14 cellular contexts compared by ENCODE assay signal in genomic region chr6:30568245-30568644, GRCh38. TPM values are rescaled to one million over a fixed set of nuclear protein-coding genes. Genes with fewer than 3 reads are reported as not detected.
DNase-seq lines count a peak whose midpoint lies in the region; ATAC-seq and TF ChIP-seq lines count a peak whose summit lies in the region.
"Had no signal": no experiment of that assay in that cellular context is flagged by ENCODE, and none has a peak within 500 bp of the region (broad histone marks: within the 10 kb centered on the region; RNA-seq: fewer than 3 reads in every experiment).

No MANE protein-coding gene starts in this region.

- H3K4me3 ChIP-seq in naive thymus-derived CD4-positive, alpha-beta T cell (ENCODE audit: low read length): no peak overlapping the region
- H3K4me3 ChIP-seq in psoas muscle: no peak overlapping the region

- no peak for ATAC-seq in naive thymus-derived CD4-positive, alpha-beta T cell
- peak; percentile 59 for ATAC-seq in stimulated activated naive CD8-positive, alpha-beta T cell treated with anti-CD3 and anti-CD28 coated beads, Interleukin-15, Interleukin-2, amounts not matched to agents 100 U/mL and 50 U/mL, for 24 hours
- ATAC-seq in sciatic nerve (no peak), psoas muscle (no peak)
- ATAC-seq: T-cell had no signal

- H3K36me3 Mint-ChIP-seq in activated naive CD4-positive, alpha-beta T cell treated with anti-CD3 and anti-CD28 coated beads for 36 hours (ENCODE audit: low read depth): peaks cover 21% of the 10 kb centered on the region
- peaks cover 9% of the 10 kb centered on the region for H3K36me3 Mint-ChIP-seq in activated naive CD4-positive, alpha-beta T cell treated with anti-CD3 and anti-CD28 coated beads, Interleukin-2, amount 10 ng/mL, durations not matched to agents 7 days and 5 days
- peaks cover under 1 to 9% (median 2%) of the 10 kb centered on the region in 5 donors for H3K36me3 Mint-ChIP-seq in naive thymus-derived CD4-positive, alpha-beta T cell

- H3K36me3 ChIP-seq in naive thymus-derived CD4-positive, alpha-beta T cell (ENCODE audit: control insufficient read depth in 2 of 3, insufficient read depth in 3 of 3, low read length in 3 of 3): peaks cover 0 to 5% (median 0%) of the 10 kb centered on the region in 3 experiments
- H3K36me3 ChIP-seq in psoas muscle (ENCODE audit: insufficient read depth in 1 of 2, low read depth in 1 of 2): peaks cover under 1 to 8% of the 10 kb centered on the region in 2 donors

- CTCF ChIA-PET in activated naive CD4-positive, alpha-beta T cell treated with anti-CD3 and anti-CD28 coated beads for 36 hours (lab: Charles Lee): no interaction called here
- CTCF ChIA-PET in activated naive CD4-positive, alpha-beta T cell treated with anti-CD3 and anti-CD28 coated beads, Interleukin-2, amount 10 ng/mL, durations not matched to agents 7 days and 5 days (lab: Charles Lee): no interaction called here
- CTCF ChIA-PET in naive thymus-derived CD4-positive, alpha-beta T cell (lab: Charles Lee): interaction anchor here (0.7 kb wide), 1 partner anchor 23 kb away, joined by 3 read pairs; no protein-coding TSS in a partner anchor

- DNase-seq in activated naive CD4-positive, alpha-beta T cell treated with anti-CD3 and anti-CD28 coated beads for 36 hours: peak; percentile 75
- no peak for DNase-seq in activated naive CD4-positive, alpha-beta T cell treated with anti-CD3 and anti-CD28 coated beads, Interleukin-2, amount 10 ng/mL, durations not matched to agents 7 days and 5 days
- peak; percentile 37 to 53 for DNase-seq in activated CD4-positive, alpha-beta T cell treated with anti-CD3 and anti-CD28 coated beads, Interleukin-2, amount 50 U/mL, for 48 hours
- no peak for DNase-seq in naive thymus-derived CD4-positive, alpha-beta T cell
- DNase-seq in stimulated activated naive CD8-positive, alpha-beta T cell treated with anti-CD3 and anti-CD28 coated beads, Interleukin-15, Interleukin-2, amounts not matched to agents 100 U/mL and 50 U/mL, for 24 hours: peak; percentile 44
- no peak for DNase-seq in sciatic nerve (ENCODE audit: low spot score)
- DNase-seq in NCI-H1092 (lab: John Stamatoyannopoulos, UW): no peak
- no peak for DNase-seq in psoas muscle
- DNase-seq: EL, foreskin melanocyte, NCI-H446 treated with DMSO at 0.1 percent for 48 hours had no signal

- H3K4me1 ChIP-seq in naive thymus-derived CD4-positive, alpha-beta T cell (ENCODE audit: control insufficient read depth in 2 of 2, insufficient read depth in 2 of 2, low read length in 2 of 2): peaks cover 23 to 29% of the 10 kb centered on the region in 2 donors
- peaks cover 25% of the 10 kb centered on the region for H3K4me1 ChIP-seq in psoas muscle

- H3K9me3 ChIP-seq in naive thymus-derived CD4-positive, alpha-beta T cell (ENCODE audit: control insufficient read depth in 2 of 3, low read length in 3 of 3): no peaks in the 10 kb centered on the region
- no peaks in the 10 kb centered on the region for H3K9me3 ChIP-seq in psoas muscle

- H3K4me1 Mint-ChIP-seq in activated naive CD4-positive, alpha-beta T cell treated with anti-CD3 and anti-CD28 coated beads for 36 hours (ENCODE audit: low read depth): peaks cover 57% of the 10 kb centered on the region
- H3K4me1 Mint-ChIP-seq in activated naive CD4-positive, alpha-beta T cell treated with anti-CD3 and anti-CD28 coated beads, Interleukin-2, amount 10 ng/mL, durations not matched to agents 7 days and 5 days: peaks cover 41% of the 10 kb centered on the region
- H3K4me1 Mint-ChIP-seq in naive thymus-derived CD4-positive, alpha-beta T cell: peaks cover 41 to 59% (median 52%) of the 10 kb centered on the region in 7 donors

- intact Hi-C loops in activated naive CD4-positive, alpha-beta T cell treated with anti-CD3 and anti-CD28 coated beads for 36 hours (cut with micrococcal nuclease): no loop called here
- intact Hi-C loops in naive thymus-derived CD4-positive, alpha-beta T cell (cut with micrococcal nuclease): no loop called here
- intact Hi-C loops in sciatic nerve (cut with DNase I) (no loop called here), psoas muscle (cut with DNase I) (no loop called here)

- no peak for TF ChIP-seq CTCF in psoas muscle (IDR thresholded peaks at IDR 0.05)

- no peaks in the 10 kb centered on the region for H3K27me3 ChIP-seq in naive thymus-derived CD4-positive, alpha-beta T cell (ENCODE audit: control insufficient read depth in 2 of 2, insufficient read depth in 2 of 2, low read length in 2 of 2)
- no peaks in the 10 kb centered on the region for H3K27me3 ChIP-seq in psoas muscle (ENCODE audit: insufficient read depth in 3 of 3, low read length in 2 of 3)

- H3K4me3 Mint-ChIP-seq in activated naive CD4-positive, alpha-beta T cell treated with anti-CD3 and anti-CD28 coated beads for 36 hours: no peak overlapping the region
- no peak overlapping the region for H3K4me3 Mint-ChIP-seq in activated naive CD4-positive, alpha-beta T cell treated with anti-CD3 and anti-CD28 coated beads, Interleukin-2, amount 10 ng/mL, durations not matched to agents 7 days and 5 days
- peak overlapping the region in 2 of 10 donors; percentile 21 to 34 for H3K4me3 Mint-ChIP-seq in naive thymus-derived CD4-positive, alpha-beta T cell
- H3K4me3 Mint-ChIP-seq: B cell, T-cell had no signal

- POLR2A ChIA-PET in naive thymus-derived CD4-positive, alpha-beta T cell (lab: Charles Lee): interaction anchor here (1.0 to 3.7 kb wide), 2 partner anchors 15 to 46 kb away, joined by 3 to 59 read pairs; no protein-coding TSS in a partner anchor

- H3K9me3 Mint-ChIP-seq in activated naive CD4-positive, alpha-beta T cell treated with anti-CD3 and anti-CD28 coated beads for 36 hours: no peaks in the 10 kb centered on the region
- H3K9me3 Mint-ChIP-seq in activated naive CD4-positive, alpha-beta T cell treated with anti-CD3 and anti-CD28 coated beads, Interleukin-2, amount 10 ng/mL, durations not matched to agents 7 days and 5 days: no peaks in the 10 kb centered on the region
- H3K9me3 Mint-ChIP-seq in naive thymus-derived CD4-positive, alpha-beta T cell: peaks cover 0 to 5% (median 0%) of the 10 kb centered on the region in 11 donors
- H3K9me3 Mint-ChIP-seq: immature natural killer cell, T-cell had no signal

- no peaks in the 10 kb centered on the region for H3K27me3 Mint-ChIP-seq in activated naive CD4-positive, alpha-beta T cell treated with anti-CD3 and anti-CD28 coated beads for 36 hours (ENCODE audit: low read depth)
- H3K27me3 Mint-ChIP-seq in activated naive CD4-positive, alpha-beta T cell treated with anti-CD3 and anti-CD28 coated beads, Interleukin-2, amount 10 ng/mL, durations not matched to agents 7 days and 5 days: peaks cover 13% of the 10 kb centered on the region
- peaks cover 0 to 4% (median 0%) of the 10 kb centered on the region in 5 donors for H3K27me3 Mint-ChIP-seq in naive thymus-derived CD4-positive, alpha-beta T cell
- H3K27me3 Mint-ChIP-seq: B cell, T-cell had no signal

- H3K27ac ChIP-seq in naive thymus-derived CD4-positive, alpha-beta T cell (ENCODE audit: low read depth, low read length): no peak overlapping the region
- H3K27ac ChIP-seq in psoas muscle: no peak overlapping the region

- WGBS in psoas muscle, 3 donors: 64 to 88% (median 76%) methylated on average over 3 of the region's 3 CpGs

- H3K27ac Mint-ChIP-seq in activated naive CD4-positive, alpha-beta T cell treated with anti-CD3 and anti-CD28 coated beads for 36 hours: peak overlapping the region; percentile 17
- H3K27ac Mint-ChIP-seq in activated naive CD4-positive, alpha-beta T cell treated with anti-CD3 and anti-CD28 coated beads, Interleukin-2, amount 10 ng/mL, durations not matched to agents 7 days and 5 days: no peak overlapping the region
- peak overlapping the region in 5 of 9 donors; percentile 44 to 76 (median 69) for H3K27ac Mint-ChIP-seq in naive thymus-derived CD4-positive, alpha-beta T cell
- H3K27ac Mint-ChIP-seq: B cell, T-cell had no signal

RNA-seq across cellular contexts. Expression of gene ABCF1, which starts 3.0 kb away (rescaled TPM):
- total RNA-seq in activated naive CD4-positive, alpha-beta T cell treated with anti-CD3 and anti-CD28 coated beads for 36 hours: 10 to 100 TPM; 79.5 to 82.7 TPM
- total RNA-seq in naive thymus-derived CD4-positive, alpha-beta T cell: 100 to 1,000 TPM in 1 of 5 experiments, 10 to 100 TPM in 4; 65.1 to 116 (median 86.6) TPM
- polyA plus RNA-seq in naive thymus-derived CD4-positive, alpha-beta T cell: 10 to 100 TPM; 25.2 to 45.5 TPM
- total RNA-seq in sciatic nerve (39.1 TPM), psoas muscle (100 to 1,000 TPM in 1 of 4 donors, 10 to 100 TPM in 3; 64.2 to 108 (median 95.5) TPM)
- 100 to 1,000 TPM in 2 of 3 donors, 10 to 100 TPM in 1; 53.8 to 119 (median 108) TPM for polyA plus RNA-seq in psoas muscle

RNA-seq across cellular contexts. Expression of gene PRR3, which starts 11.2 kb away (rescaled TPM):
- 10 to 100 TPM; 21.7 to 22.0 TPM for total RNA-seq in activated naive CD4-positive, alpha-beta T cell treated with anti-CD3 and anti-CD28 coated beads for 36 hours
- total RNA-seq in naive thymus-derived CD4-positive, alpha-beta T cell: 10 to 100 TPM; 14.1 to 29.4 (median 23.3) TPM
- 10 to 100 TPM; 11.1 to 14.4 TPM for polyA plus RNA-seq in naive thymus-derived CD4-positive, alpha-beta T cell
- 10.9 TPM for total RNA-seq in sciatic nerve
- 1 to 10 TPM; 1.5 to 3.5 (median 1.8) TPM for total RNA-seq in psoas muscle
- polyA plus RNA-seq in psoas muscle: 1 to 10 TPM; 2.3 to 5.1 (median 3.5) TPM

RNA-seq across cellular contexts. Expression of gene GNL1, which starts 12.0 kb away (rescaled TPM):
- 10 to 100 TPM; 78.2 to 82.1 TPM for total RNA-seq in activated naive CD4-positive, alpha-beta T cell treated with anti-CD3 and anti-CD28 coated beads for 36 hours
- total RNA-seq in naive thymus-derived CD4-positive, alpha-beta T cell: 100 to 1,000 TPM in 2 of 5 experiments, 10 to 100 TPM in 3; 56.0 to 190 (median 73.1) TPM
- polyA plus RNA-seq in naive thymus-derived CD4-positive, alpha-beta T cell: 10 to 100 TPM; 27.7 to 29.6 TPM
- 63.3 TPM for total RNA-seq in sciatic nerve
- 10 to 100 TPM; 20.1 to 26.3 (median 24.2) TPM for total RNA-seq in psoas muscle
- polyA plus RNA-seq in psoas muscle: 10 to 100 TPM; 14.2 to 32.3 (median 30.8) TPM

RNA-seq across cellular contexts. Expression of gene PPP1R10, which starts 48.8 kb away (rescaled TPM):
- total RNA-seq in activated naive CD4-positive, alpha-beta T cell treated with anti-CD3 and anti-CD28 coated beads for 36 hours: 10 to 100 TPM; 47.1 to 49.1 TPM
- total RNA-seq in naive thymus-derived CD4-positive, alpha-beta T cell: 100 to 1,000 TPM; 108 to 286 (median 146) TPM
- polyA plus RNA-seq in naive thymus-derived CD4-positive, alpha-beta T cell: 10 to 100 TPM; 21.6 to 23.6 TPM
- 76.9 TPM for total RNA-seq in sciatic nerve
- 10 to 100 TPM; 27.1 to 42.5 (median 31.6) TPM for total RNA-seq in psoas muscle
- 10 to 100 TPM in 2 of 3 donors, 1 to 10 TPM in 1; 5.5 to 23.2 (median 10.1) TPM for polyA plus RNA-seq in psoas muscle

RNA-seq across cellular contexts. Expression of gene MRPS18B, which starts 49.4 kb away (rescaled TPM):
- total RNA-seq in activated naive CD4-positive, alpha-beta T cell treated with anti-CD3 and anti-CD28 coated beads for 36 hours: 100 to 1,000 TPM; 118 to 120 TPM
- 10 to 100 TPM; 20.4 to 51.2 (median 47.7) TPM for total RNA-seq in naive thymus-derived CD4-positive, alpha-beta T cell
- polyA plus RNA-seq in naive thymus-derived CD4-positive, alpha-beta T cell: 100 to 1,000 TPM; 145 to 169 TPM
- total RNA-seq in sciatic nerve (33.7 TPM), psoas muscle (100 to 1,000 TPM; 109 to 184 (median 152) TPM)
- polyA plus RNA-seq in psoas muscle: 100 to 1,000 TPM; 241 to 303 (median 242) TPM

Comparison
In these comparisons a context has a peak if more than half of its experiments do, and no peak if none do; other contexts are left out.
1. DNase-seq: peak in activated naive CD4-positive, alpha-beta T cell treated with anti-CD3 and anti-CD28 coated beads for 36 hours (single experiment), activated CD4-positive, alpha-beta T cell treated with anti-CD3 and anti-CD28 coated beads, Interleukin-2, amount 50 U/mL, for 48 hours (2 of 2) and stimulated activated naive CD8-positive, alpha-beta T cell treated with anti-CD3 and anti-CD28 coated beads, Interleukin-15, Interleukin-2, amounts not matched to agents 100 U/mL and 50 U/mL, for 24 hours (single experiment); none in activated naive CD4-positive, alpha-beta T cell treated with anti-CD3 and anti-CD28 coated beads, Interleukin-2, amount 10 ng/mL, durations not matched to agents 7 days and 5 days (single experiment), naive thymus-derived CD4-positive, alpha-beta T cell (0 of 9), sciatic nerve (single experiment), NCI-H1092 (single experiment) and psoas muscle (0 of 2).